Comparison of ENCODE assay signal across 23 cellular contexts in genomic region chr4:123743821-123744220, GRCh38.
DNase-seq lines count a peak whose midpoint lies in the region; ATAC-seq, FAIRE-seq and TF ChIP-seq lines count a peak whose summit lies in the region.
"Had no signal": no experiment of that assay in that cellular context is flagged by ENCODE, and none has a peak within 500 bp of the region (broad histone marks: within the 10 kb centered on the region; RNA-seq: fewer than 3 reads in every experiment).

No MANE protein-coding gene starts in this region.

- no TSS peak for BruUV-seq in HepG2 (replicated peaks; lab: Mats Ljungman, UMichigan)

- no peak overlapping the region for H2AFZ ChIP-seq in HepG2 (ENCODE audit: low read length)

- intact Hi-C loops in HepG2 (cut with micrococcal nuclease; ENCODE audit: unreplicated experiment) (no loop called here), pancreas (cut with DNase I) (no loop called here), body of pancreas (cut with DNase I) (no loop called here)

- TF ChIP-seq POLR2A in HepG2 (IDR thresholded peaks at IDR 0.05; ENCODE audit: insufficient read depth in 1 of 2, low read depth in 2 of 2, low read length in 2 of 2) (no peak), body of pancreas (IDR thresholded peaks at IDR 0.05) (no peak)

- no peak for DNase-seq in HepG2 (ENCODE audit: low spot score)
- no peak for DNase-seq in right atrium auricular region (ENCODE audit: low spot score)
- no peak for DNase-seq in pancreas
- no peak for DNase-seq in GOT3 (lab: John Stamatoyannopoulos, UW)
- no peak for DNase-seq in A172 (ENCODE audit: low spot score)
- DNase-seq in body of pancreas, result no peak
- DNase-seq: activated CD4-positive, alpha-beta T cell treated with anti-CD3 and anti-CD28 coated beads for 4 hours; activated effector memory CD4-positive, alpha-beta T cell treated with Interleukin-2 at 50 U/mL for 16 hours; activated naive CD8-positive, alpha-beta T cell treated with anti-CD3 and anti-CD28 coated beads, Interleukin-2, amount 10 ng/mL, durations not matched to agents 7 days and 5 days; activated T-cell treated with anti-CD3 and anti-CD28 coated beads for 4 hours; CD4-positive, CD25-positive, alpha-beta regulatory T cell; cerebellar nuclear complex; dorsolateral prefrontal cortex; Karpas-422; naive thymus-derived CD8-positive, alpha-beta T cell; NCI-H146; NCI-H446 treated with DMSO at 0.1 percent for 48 hours; stimulated activated CD4-positive, alpha-beta T cell treated with anti-CD3 and anti-CD28 coated beads, Interleukin-4, amount 100 ng/mL, for 24 hours had no signal

- no peaks in the 10 kb centered on the region for H3K79me2 ChIP-seq in HepG2 (ENCODE audit: insufficient read depth, low read length)

- no peaks in the 10 kb centered on the region for H3K36me3 ChIP-seq in liver (ENCODE audit: control insufficient read depth in 4 of 4, insufficient read depth in 3 of 4, low read depth in 1 of 4, low read length in 3 of 4)
- no peaks in the 10 kb centered on the region for H3K36me3 ChIP-seq in HepG2 (replicated peaks in 1 of 2; ENCODE audit: control insufficient read depth in 1 of 2, insufficient read depth in 2 of 2, low read length in 2 of 2)
- no peaks in the 10 kb centered on the region for H3K36me3 ChIP-seq in right atrium auricular region
- no peaks in the 10 kb centered on the region for H3K36me3 ChIP-seq in pancreas
- H3K36me3 ChIP-seq in body of pancreas (replicated peaks in 1 of 2; ENCODE audit: insufficient read depth in 1 of 2, low read depth in 2 of 2), result no peaks in the 10 kb centered on the region

- H3K27me3 ChIP-seq in liver (ENCODE audit: control insufficient read depth in 4 of 4, insufficient read depth in 4 of 4, low read length in 3 of 4) (no peaks in the 10 kb centered on the region), HepG2 (ENCODE audit: control insufficient read depth in 1 of 2, insufficient read depth in 2 of 2, low read length in 2 of 2) (no peaks in the 10 kb centered on the region), right atrium auricular region (no peaks in the 10 kb centered on the region), pancreas (no peaks in the 10 kb centered on the region), body of pancreas (no peaks in the 10 kb centered on the region)
- H3K27me3 ChIP-seq: dorsolateral prefrontal cortex had no signal

- CTCF ChIA-PET in HepG2 (lab: Yijun Ruan, JAX; ENCODE audit: low intra/inter-chr PET ratio, low total read pairs), result no interaction called here

- TF ChIP-seq EP300 in HepG2 (IDR thresholded peaks at IDR 0.05; ENCODE audit: low read depth in 2 of 2, low read length in 2 of 2), result no peak
- TF ChIP-seq EP300 in HepG2 (CRISPR knock-in tag; IDR thresholded peaks at IDR 0.05; ENCODE audit: borderline replicate concordance), result no peak

- H3K27ac ChIP-seq in liver (ENCODE audit: low read depth in 1 of 2, low read length in 2 of 2) (no peak overlapping the region), HepG2 (ENCODE audit: extremely low read length, insufficient read depth, low read length) (no peak overlapping the region), right atrium auricular region (peak overlapping the region; percentile 14 to 74), pancreas (no peak overlapping the region), body of pancreas (no peak overlapping the region)
- H3K27ac ChIP-seq: dorsolateral prefrontal cortex, RWPE1 had no signal

- POLR2A ChIA-PET in HepG2 (lab: Yijun Ruan, JAX), result no interaction called here

- FAIRE-seq in HepG2 (lab: Jason Lieb, UNC), result no peak
- peak; percentile 34 for FAIRE-seq in pancreas (lab: Jason Lieb, UNC)
- FAIRE-seq: A204.1 had no signal

- peaks cover 0 to 3% (median 0%) of the 10 kb centered on the region in 4 donors for H3K4me1 ChIP-seq in liver (ENCODE audit: control insufficient read depth in 4 of 4, insufficient read depth in 4 of 4, low read length in 3 of 4)
- H3K4me1 ChIP-seq in HepG2 (ENCODE audit: insufficient read depth, low read length), result peaks cover 5% of the 10 kb centered on the region; the same call in 1 of the 2 replicates
- H3K4me1 ChIP-seq in right atrium auricular region, result peaks cover 0 to 34% of the 10 kb centered on the region in 2 donors
- H3K4me1 ChIP-seq in pancreas, result peaks cover 0 to 10% (median 0%) of the 10 kb centered on the region in 3 donors
- peaks cover 4% of the 10 kb centered on the region for H3K4me1 ChIP-seq in body of pancreas

- H3K4me3 ChIP-seq in liver (ENCODE audit: low read depth in 1 of 3, low read length in 3 of 3) (no peak overlapping the region), HepG2 (replicated peaks in 1 of 3; ENCODE audit: insufficient read depth in 1 of 3, low read depth in 2 of 3, low read length in 3 of 3) (no peak overlapping the region), right atrium auricular region (no peak overlapping the region), pancreas (no peak overlapping the region), body of pancreas (no peak overlapping the region)
- H3K4me3 ChIP-seq: dorsolateral prefrontal cortex had no signal

- no peak for ATAC-seq in HepG2
- peak in 1 of 4 donors; percentile 30 for ATAC-seq in pancreas
- ATAC-seq in body of pancreas, result no peak
- ATAC-seq in HG02588 (IDR thresholded peaks at IDR 0.05; ENCODE audit: unreplicated experiment), result no peak
- ATAC-seq: naive thymus-derived CD8-positive, alpha-beta T cell; stimulated activated effector memory CD8-positive, alpha-beta T cell treated with anti-CD3 and anti-CD28 coated beads, Interleukin-12 subunit alpha, Interleukin-12 subunit beta, amount 100 ng/mL, for 72 hours had no signal

- H3K9me3 ChIP-seq in liver (ENCODE audit: control insufficient read depth in 4 of 4, low read length in 3 of 4) (no peaks in the 10 kb centered on the region), HepG2 (ENCODE audit: low read length) (no peaks in the 10 kb centered on the region), right atrium auricular region (no peaks in the 10 kb centered on the region), pancreas (no peaks in the 10 kb centered on the region), body of pancreas (no peaks in the 10 kb centered on the region)

- no peak overlapping the region for H3K9ac ChIP-seq in liver (ENCODE audit: low read depth in 1 of 2, low read length in 2 of 2)
- H3K9ac ChIP-seq in HepG2 (ENCODE audit: insufficient read depth, low read depth, low read length), result no peak overlapping the region

- H4K20me1 ChIP-seq in HepG2 (ENCODE audit: insufficient read depth, low read length), result no peaks in the 10 kb centered on the region

- H3K4me2 ChIP-seq in HepG2 (ENCODE audit: low read depth, low read length), result no peak overlapping the region

- TF ChIP-seq CTCF in liver (IDR thresholded peaks at IDR 0.05; ENCODE audit: low read depth, low read length, missing input control), result no peak
- TF ChIP-seq CTCF in HepG2 (CRISPR knock-in tag; IDR thresholded peaks at IDR 0.05), result no peak
- TF ChIP-seq CTCF in right atrium auricular region (IDR thresholded peaks at IDR 0.05), result no peak
- no peak for TF ChIP-seq CTCF in pancreas (IDR thresholded peaks at IDR 0.05)
- TF ChIP-seq CTCF in body of pancreas (IDR thresholded peaks at IDR 0.05), result no peak

- TF ChIP-seq RAD21 in liver (IDR thresholded peaks at IDR 0.05) (peak in 1 of 2 donors; percentile 11), HepG2 (CRISPR knock-in tag; IDR thresholded peaks at IDR 0.05) (no peak)

- in situ Hi-C loops in HepG2 (cut with HindIII; ENCODE audit: extremely low pct_ligation_motif_present, low pct_unique_long_range_greater_than_20kb), result no loop called here

TF ChIP-seq in liver, 16 proteins besides CTCF, POLR2A, EP300 and RAD21:
- peak; percentile 28 for TF ChIP-seq NR2F2 (IDR thresholded peaks at IDR 0.05)
- no peak for TF ChIP-seq GABPA (IDR thresholded peaks at IDR 0.05 in 1 of 2, conservative IDR thresholded peaks at IDR 0.05 in 1 of 2)

TF ChIP-seq in HepG2, 621 proteins besides CTCF, POLR2A, EP300 and RAD21 (continues in another document):
- TF ChIP-seq SIN3B (IDR thresholded peaks at IDR 0.05; ENCODE audit: low read length), result no peak
- no peak for TF ChIP-seq RBAK (CRISPR knock-in tag; IDR thresholded peaks at IDR 0.05)
- no peak for TF ChIP-seq HDAC1 (CRISPR knock-in tag; IDR thresholded peaks at IDR 0.05)
- TF ChIP-seq, protein P1, sequence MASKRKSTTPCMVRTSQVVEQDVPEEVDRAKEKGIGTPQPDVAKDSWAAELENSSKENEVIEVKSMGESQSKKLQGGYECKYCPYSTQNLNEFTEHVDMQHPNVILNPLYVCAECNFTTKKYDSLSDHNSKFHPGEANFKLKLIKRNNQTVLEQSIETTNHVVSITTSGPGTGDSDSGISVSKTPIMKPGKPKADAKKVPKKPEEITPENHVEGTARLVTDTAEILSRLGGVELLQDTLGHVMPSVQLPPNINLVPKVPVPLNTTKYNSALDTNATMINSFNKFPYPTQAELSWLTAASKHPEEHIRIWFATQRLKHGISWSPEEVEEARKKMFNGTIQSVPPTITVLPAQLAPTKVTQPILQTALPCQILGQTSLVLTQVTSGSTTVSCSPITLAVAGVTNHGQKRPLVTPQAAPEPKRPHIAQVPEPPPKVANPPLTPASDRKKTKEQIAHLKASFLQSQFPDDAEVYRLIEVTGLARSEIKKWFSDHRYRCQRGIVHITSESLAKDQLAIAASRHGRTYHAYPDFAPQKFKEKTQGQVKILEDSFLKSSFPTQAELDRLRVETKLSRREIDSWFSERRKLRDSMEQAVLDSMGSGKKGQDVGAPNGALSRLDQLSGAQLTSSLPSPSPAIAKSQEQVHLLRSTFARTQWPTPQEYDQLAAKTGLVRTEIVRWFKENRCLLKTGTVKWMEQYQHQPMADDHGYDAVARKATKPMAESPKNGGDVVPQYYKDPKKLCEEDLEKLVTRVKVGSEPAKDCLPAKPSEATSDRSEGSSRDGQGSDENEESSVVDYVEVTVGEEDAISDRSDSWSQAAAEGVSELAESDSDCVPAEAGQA (IDR thresholded peaks at IDR 0.05; ENCODE audit: low read depth), result no peak
- TF ChIP-seq, protein P1 (CRISPR knock-in tag; IDR thresholded peaks at IDR 0.05; ENCODE audit: borderline replicate concordance), result no peak
- no peak for TF ChIP-seq ZKSCAN5 (CRISPR knock-in tag; IDR thresholded peaks at IDR 0.05)

Comparison
In these comparisons a context has a peak if more than half of its experiments do, and no peak if none do; other contexts are left out.
1. H3K27ac ChIP-seq: peak in right atrium auricular region (2 of 2); none in liver (0 of 2), HepG2 (single experiment), pancreas (0 of 4) and body of pancreas (0 of 4).